ENCODE assay signal across 30 cellular contexts in the genomic region with DNA sequence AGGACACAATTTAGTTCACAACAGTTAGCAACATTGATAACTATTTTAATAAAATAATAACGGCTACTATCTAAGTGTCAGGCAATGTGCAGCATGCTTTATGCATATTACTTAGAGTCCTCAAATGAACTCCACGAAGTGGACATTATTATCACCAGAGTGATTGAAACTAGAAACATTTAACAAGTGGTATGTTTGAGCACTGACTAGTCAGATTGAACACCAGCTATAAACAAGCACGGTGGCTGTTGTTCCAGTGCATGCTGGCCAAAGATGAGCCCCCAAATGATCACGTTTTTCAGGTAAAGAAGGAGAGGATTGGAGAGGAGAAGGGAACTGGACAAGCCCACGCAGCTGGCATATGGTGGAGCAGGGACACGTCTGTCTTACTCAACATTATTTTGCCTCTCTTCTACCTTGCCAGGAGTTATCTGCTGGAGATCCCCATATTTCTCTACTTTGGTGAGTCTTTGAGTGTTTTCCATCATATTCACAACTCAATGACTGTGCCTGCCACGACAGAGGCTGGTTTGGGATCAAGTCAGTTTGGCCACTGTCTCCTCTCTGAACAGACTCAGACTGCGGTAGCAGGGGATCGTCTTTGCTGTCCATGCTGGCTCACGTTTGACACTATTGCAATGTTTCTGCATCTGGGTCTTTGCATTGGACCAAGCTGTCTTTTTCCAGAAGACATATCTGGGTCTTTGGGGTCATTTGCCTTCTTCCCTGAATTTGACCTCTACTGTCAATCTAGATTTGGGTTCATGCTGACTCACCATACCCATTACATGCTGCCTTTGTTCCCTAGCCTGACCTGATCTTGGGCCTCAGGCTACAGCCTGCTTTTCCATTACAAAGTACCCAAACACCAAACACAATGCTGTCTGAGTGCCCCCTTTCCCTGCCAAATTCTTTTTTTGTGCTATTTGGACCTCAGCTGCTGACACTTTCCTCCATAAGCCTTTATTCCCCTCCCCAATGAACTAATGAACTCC.
DNase-seq lines count a peak whose midpoint lies in the region; ATAC-seq and TF ChIP-seq lines count a peak whose summit lies in the region.
"Had no signal": no experiment of that assay in that cellular context is flagged by ENCODE, and none has a peak within 500 bp of the region (broad histone marks: within the 10 kb centered on the region; RNA-seq: fewer than 3 reads in every experiment).

No MANE protein-coding gene starts in this region.

- H3K27me3 ChIP-seq in OCI-LY1 (ENCODE audit: insufficient read depth, low read length) (no peaks in the 10 kb centered on the region), parathyroid adenoma (ENCODE audit: control insufficient read depth, insufficient read depth, low read length) (no peaks in the 10 kb centered on the region)
- H3K27me3 ChIP-seq: ovary, SJCRH30 had no signal

- H3K9ac ChIP-seq in OCI-LY1 (ENCODE audit: low read length) (no peak overlapping the region; the same call in 1 of the 2 replicates), parathyroid adenoma (no peak overlapping the region)

- DNase-seq in ELF-1 (ENCODE audit: low read depth, low spot score) = peak; percentile 93
- DNase-seq in iPS DF 19.7 (ENCODE audit: low read depth, low spot score) = peak; percentile 23
- DNase-seq in GM19238 (ENCODE audit: insufficient read length, low spot score) = no peak
- no peak for DNase-seq in COR-L47 (lab: John Stamatoyannopoulos, UW)
- DNase-seq: activated CD4-positive, alpha-beta T cell treated with anti-CD3 and anti-CD28 coated beads for 1 hour; activated CD8-positive, alpha-beta T cell treated with anti-CD3 and anti-CD28 coated beads for 36 hours; activated effector memory CD4-positive, alpha-beta T cell treated with Interleukin-2 at 50 U/mL for 16 hours; activated naive CD8-positive, alpha-beta T cell treated with anti-CD3 and anti-CD28 coated beads, Interleukin-2, amount 10 ng/mL, durations not matched to agents 7 days and 5 days; activated T-cell treated with anti-CD3 and anti-CD28 coated beads for 4 hours; CD4-positive, CD25-positive, alpha-beta regulatory T cell; central memory CD4-positive, alpha-beta T cell; DMS 273 treated with DMSO at 0.1 percent for 48 hours; head of caudate nucleus; immature natural killer cell; midbrain; naive thymus-derived CD8-positive, alpha-beta T cell; NCI-H1092 treated with DMSO at 0.1 percent for 48 hours; NCI-H2029 treated with DMSO at 0.1 percent for 48 hours; NCI-H345; ovary; right cardiac atrium; SJCRH30; stimulated activated CD4-positive, alpha-beta T cell treated with anti-CD3 and anti-CD28 coated beads, Interleukin-4, amount 100 ng/mL, for 4 hours; stimulated activated naive CD4-positive, alpha-beta T cell; T-helper 1 cell had no signal

- H4K20me1 ChIP-seq in OCI-LY1 (ENCODE audit: insufficient read depth, low read length) = no peaks in the 10 kb centered on the region

- no peak for TF ChIP-seq CTCF in OCI-LY1 (IDR thresholded peaks at IDR 0.05; ENCODE audit: low read length)
- TF ChIP-seq CTCF in parathyroid adenoma (IDR thresholded peaks at IDR 0.05) = no peak

- no peak overlapping the region for H3K4me3 ChIP-seq in OCI-LY1 (ENCODE audit: low read depth, low read length, poor library complexity, severe bottlenecking)
- H3K4me3 ChIP-seq in parathyroid adenoma (ENCODE audit: low read depth, low read length) = no peak overlapping the region
- H3K4me3 ChIP-seq: ovary, SJCRH30 had no signal

- H2AFZ ChIP-seq in OCI-LY1 (ENCODE audit: low read length) (no peak overlapping the region), parathyroid adenoma (peak overlapping the region; percentile 14)

- H3F3A ChIP-seq in OCI-LY1 (ENCODE audit: insufficient read depth, low read length) = no peaks in the 10 kb centered on the region

- no peaks in the 10 kb centered on the region for H3K9me2 ChIP-seq in OCI-LY1 (ENCODE audit: low read depth, low read length)

- H3K4me2 ChIP-seq in OCI-LY1 (ENCODE audit: low read length) (peak overlapping the region; percentile 36; the same call in 1 of the 2 replicates), parathyroid adenoma (ENCODE audit: low read length) (no peak overlapping the region)

- no peaks in the 10 kb centered on the region for H3K36me3 ChIP-seq in OCI-LY1 (ENCODE audit: insufficient read depth, low read length)
- no peaks in the 10 kb centered on the region for H3K36me3 ChIP-seq in parathyroid adenoma (ENCODE audit: control insufficient read depth, insufficient read depth, low read length)
- H3K36me3 ChIP-seq: ovary, SJCRH30 had no signal

- ATAC-seq in GM18873 (IDR thresholded peaks at IDR 0.05; ENCODE audit: low FRiP score, unreplicated experiment) (no peak), HG03439 (IDR thresholded peaks at IDR 0.05; ENCODE audit: unreplicated experiment) (no peak)
- ATAC-seq: activated CD8-positive, alpha-beta T cell treated with anti-CD3 and anti-CD28 coated beads for 36 hours; HCT116; naive thymus-derived CD8-positive, alpha-beta T cell had no signal

- H3K79me2 ChIP-seq in OCI-LY1 (ENCODE audit: insufficient read depth, low read length) (no peaks in the 10 kb centered on the region), parathyroid adenoma (no peaks in the 10 kb centered on the region)

- H3K4me1 ChIP-seq in OCI-LY1 (ENCODE audit: insufficient read depth, low read length, severe bottlenecking) = peaks cover 66% of the 10 kb centered on the region
- H3K4me1 ChIP-seq in parathyroid adenoma = peaks cover 25% of the 10 kb centered on the region

- H3K9me3 ChIP-seq in OCI-LY1 (ENCODE audit: low read length) (no peaks in the 10 kb centered on the region), parathyroid adenoma (ENCODE audit: control insufficient read depth, low read length) (no peaks in the 10 kb centered on the region)
- H3K9me3 ChIP-seq: ovary, SJCRH30 had no signal

- peak overlapping the region; percentile 59 for H3K27ac ChIP-seq in OCI-LY1 (ENCODE audit: low read depth, low read length, poor library complexity, severe bottlenecking)
- peak overlapping the region; percentile 6 for H3K27ac ChIP-seq in parathyroid adenoma
- H3K27ac ChIP-seq: ovary, SJCRH30 had no signal

Comparison
In these comparisons a context has a peak if more than half of its experiments do, and no peak if none do; other contexts are left out.
1. DNase-seq: peak in ELF-1 (single experiment) and iPS DF 19.7 (single experiment); none in GM19238 (single experiment) and COR-L47 (single experiment).